In genomic region chr1:61322769-61323168, GRCh38 we compare ENCODE assay signal across 13 cellular contexts.
DNase-seq lines count a peak whose midpoint lies in the region; ATAC-seq and TF ChIP-seq lines count a peak whose summit lies in the region.
"Had no signal": no experiment of that assay in that cellular context is flagged by ENCODE, and none has a peak within 500 bp of the region (broad histone marks: within the 10 kb centered on the region; RNA-seq: fewer than 3 reads in every experiment).

No MANE protein-coding gene starts in this region.

- DNase-seq in activated CD4-positive, CD25-positive, alpha-beta regulatory T cell (lab: John Stamatoyannopoulos, UW): no peak
- DNase-seq in NCI-H1105 treated with DMSO at 0.1 percent for 48 hours (lab: John Stamatoyannopoulos, UW) (peak; percentile 43), RWPE2 (ENCODE audit: low spot score) (no peak), iPS-NIHi7 (ENCODE audit: extremely low spot score) (no peak), glomerular visceral epithelial cell (ENCODE audit: extremely low spot score) (no peak)
- DNase-seq: activated B cell treated with CpG ODN at 0.5 μM for 24 hours, dermis blood vessel endothelial cell, mesendoderm had no signal

- H3K9me3 ChIP-seq in RWPE2 (ENCODE audit: severe bottlenecking): no peaks in the 10 kb centered on the region
- H3K9me3 ChIP-seq in liver (ENCODE audit: control insufficient read depth in 4 of 4, low read length in 3 of 4): no peaks in the 10 kb centered on the region

- H3K4me1 ChIP-seq in RWPE2 (ENCODE audit: insufficient read depth, poor library complexity, severe bottlenecking): peaks cover 47% of the 10 kb centered on the region
- H3K4me1 ChIP-seq in liver (ENCODE audit: control insufficient read depth in 4 of 4, insufficient read depth in 4 of 4, low read length in 3 of 4): peaks cover 4 to 32% (median 22%) of the 10 kb centered on the region in 4 donors

- H3K36me3 ChIP-seq in RWPE2 (ENCODE audit: low read depth): no peaks in the 10 kb centered on the region
- H3K36me3 ChIP-seq in liver (ENCODE audit: control insufficient read depth in 4 of 4, insufficient read depth in 3 of 4, low read depth in 1 of 4, low read length in 3 of 4): no peaks in the 10 kb centered on the region

- H3K27ac ChIP-seq in RWPE2 (ENCODE audit: poor library complexity, severe bottlenecking) (peak overlapping the region; percentile 81), liver (ENCODE audit: low read depth in 1 of 2, low read length in 2 of 2) (no peak overlapping the region)
- H3K27ac ChIP-seq: KMS-11 had no signal

- TF ChIP-seq RAD21 in liver (IDR thresholded peaks at IDR 0.05): peak in 1 of 2 donors; percentile 5

- H3K4me3 ChIP-seq in RWPE2 (ENCODE audit: severe bottlenecking) (no peak overlapping the region), liver (ENCODE audit: low read depth in 1 of 3, low read length in 3 of 3) (no peak overlapping the region)
- H3K4me3 ChIP-seq: GM23338 had no signal

- no peaks in the 10 kb centered on the region for H3K27me3 ChIP-seq in RWPE2 (ENCODE audit: insufficient read depth, poor library complexity, severe bottlenecking)
- H3K27me3 ChIP-seq in liver (ENCODE audit: control insufficient read depth in 4 of 4, insufficient read depth in 4 of 4, low read length in 3 of 4): no peaks in the 10 kb centered on the region

- ATAC-seq in activated CD4-positive, CD25-positive, alpha-beta regulatory T cell treated with anti-CD3 and anti-CD28 coated beads, Interleukin-2, amount 50 U/mL, for 24 hours: peak; percentile 39 to 49
- ATAC-seq in RWPE2 (ENCODE audit: low read depth): peak; percentile 14
- ATAC-seq in HG03457 (IDR thresholded peaks at IDR 0.05; ENCODE audit: unreplicated experiment): no peak
- ATAC-seq: GM23338 had no signal

- H3K9ac ChIP-seq in liver (ENCODE audit: low read depth in 1 of 2, low read length in 2 of 2): no peak overlapping the region
- H3K9ac ChIP-seq: KMS-11 had no signal

- TF ChIP-seq CTCF in RWPE2 (IDR thresholded peaks at IDR 0.05; ENCODE audit: poor library complexity, severe bottlenecking): no peak
- TF ChIP-seq CTCF in liver (IDR thresholded peaks at IDR 0.05; ENCODE audit: low read depth, low read length, missing input control): no peak

TF ChIP-seq in liver, 16 proteins besides CTCF, POLR2A, EP300 and RAD21:
- peak in 1 of 2 donors; percentile 66 for TF ChIP-seq RXRA (IDR thresholded peaks at IDR 0.05)
- TF ChIP-seq MAX (IDR thresholded peaks at IDR 0.05): peak; percentile 49
- TF ChIP-seq NR2F2 (IDR thresholded peaks at IDR 0.05): no peak
- no peak for TF ChIP-seq TAF1 (conservative IDR thresholded peaks at IDR 0.05)
- TF ChIP-seq ATF3 (IDR thresholded peaks at IDR 0.05): no peak
- TF ChIP-seq YY1 (IDR thresholded peaks at IDR 0.05): peak; percentile 86
- TF ChIP-seq HNF4A (conservative IDR thresholded peaks at IDR 0.05): peak; percentile 20 to 49
- TF ChIP-seq GABPA (IDR thresholded peaks at IDR 0.05 in 1 of 2, conservative IDR thresholded peaks at IDR 0.05 in 1 of 2): no peak
- peak in 1 of 2 donors; percentile 15 for TF ChIP-seq JUND (IDR thresholded peaks at IDR 0.05)
- peak; percentile 70 for TF ChIP-seq ZBTB33 (IDR thresholded peaks at IDR 0.05)
- no peak for TF ChIP-seq HNF4G (IDR thresholded peaks at IDR 0.05)
- no peak for TF ChIP-seq SP1 (IDR thresholded peaks at IDR 0.05)
- peak; percentile 83 for TF ChIP-seq FOXA2 (IDR thresholded peaks at IDR 0.05)
- TF ChIP-seq FOXA1 (IDR thresholded peaks at IDR 0.05): peak; percentile 75
- TF ChIP-seq REST (IDR thresholded peaks at IDR 0.05): no peak
